8 cellular contexts compared by ENCODE assay signal in the genomic region with DNA sequence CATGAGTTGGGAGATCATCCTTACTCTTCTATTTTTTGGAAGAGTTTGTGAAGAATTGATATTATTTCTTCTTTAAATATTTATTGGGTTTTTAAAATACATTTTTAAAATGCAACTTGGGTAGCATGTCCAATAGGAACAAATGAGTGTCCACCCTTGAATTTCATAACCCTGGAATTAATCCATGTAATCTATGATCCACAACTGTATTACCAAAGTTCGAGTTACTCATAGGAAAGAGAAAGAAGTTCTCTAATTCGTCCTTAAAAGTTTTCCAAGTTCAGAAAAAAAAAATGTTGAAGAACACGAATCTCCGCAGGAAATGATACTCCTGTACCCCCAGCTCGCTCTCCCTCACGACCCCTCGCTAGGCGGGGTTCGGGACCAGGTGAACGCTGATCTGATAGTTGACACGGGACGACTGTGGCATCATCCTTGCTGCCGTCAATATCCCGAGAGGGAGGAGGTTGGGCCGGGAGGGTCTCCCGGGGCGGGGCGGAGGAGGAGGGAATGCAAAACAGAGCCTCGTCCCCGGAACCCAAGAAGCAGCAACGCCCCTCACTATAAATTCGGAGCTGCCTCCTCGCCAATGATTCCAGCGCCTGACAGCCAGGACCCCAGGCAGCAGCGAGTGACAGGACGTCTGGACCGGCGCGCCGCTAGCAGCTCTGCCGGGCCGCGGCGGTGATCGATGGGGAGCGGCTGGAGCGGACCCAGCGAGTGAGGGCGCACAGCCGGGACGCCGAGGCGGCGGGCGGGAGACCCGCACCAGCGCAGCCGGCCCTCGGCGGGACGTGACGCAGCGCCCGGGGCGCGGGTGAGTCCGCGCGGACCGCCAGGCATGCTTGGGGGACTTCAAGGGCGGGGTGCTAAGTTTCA. TPM values are rescaled to one million over a fixed set of nuclear protein-coding genes. Genes with fewer than 3 reads are reported as not detected.
DNase-seq lines count a peak whose midpoint lies in the region; ATAC-seq and TF ChIP-seq lines count a peak whose summit lies in the region.
"Had no signal": no experiment of that assay in that cellular context is flagged by ENCODE, and none has a peak within 500 bp of the region (broad histone marks: within the 10 kb centered on the region; RNA-seq: fewer than 3 reads in every experiment).

A gene (plus strand): TSS at position 593 of the 879 bp plus-strand sequence. CDS start 43,133 bp downstream, outside the sequence.

- no peak for TF ChIP-seq CTCF in liver (IDR thresholded peaks at IDR 0.05; ENCODE audit: low read depth, low read length, missing input control)
- no peak for TF ChIP-seq CTCF in tibial artery (IDR thresholded peaks at IDR 0.05)

- DNase-seq in HuH-7.5 (ENCODE audit: low spot score) (peak; percentile 20), dedifferentiated amniotic fluid mesenchymal stem cell (ENCODE audit: extremely low spot score) (peak; percentile 47), tibial artery (peak; percentile 82 to 85), medulla oblongata (ENCODE audit: extremely low spot score) (no peak)

- peak; percentile 27 to 58 for TF ChIP-seq RAD21 in liver (IDR thresholded peaks at IDR 0.05)

- peak within 1 kb of the TSS; percentile 88 to 92 for H3K27ac ChIP-seq in liver (ENCODE audit: low read depth in 1 of 2, low read length in 2 of 2)
- H3K27ac ChIP-seq in tibial artery: peak within 1 kb of the TSS; percentile 67 to 72

- H3K4me1 ChIP-seq in liver (ENCODE audit: control insufficient read depth in 4 of 4, insufficient read depth in 4 of 4, low read length in 3 of 4): peaks cover 0 to 17% (median 2%) of the 10 kb centered on the region in 4 donors
- H3K4me1 ChIP-seq in tibial artery: peaks cover 0 to 24% (median 11%) of the 10 kb centered on the region in 4 donors

- H3K36me3 ChIP-seq in liver (ENCODE audit: control insufficient read depth in 4 of 4, insufficient read depth in 3 of 4, low read depth in 1 of 4, low read length in 3 of 4) (no peaks in the 10 kb centered on the region), tibial artery (no peaks in the 10 kb centered on the region)

- peak within 1 kb of the TSS; percentile 73 to 89 for H3K9ac ChIP-seq in liver (ENCODE audit: low read depth in 1 of 2, low read length in 2 of 2)

- peak within 1 kb of the TSS; percentile 81 to 97 (median 86) for H3K4me3 ChIP-seq in liver (ENCODE audit: low read depth in 1 of 3, low read length in 3 of 3)
- peak within 1 kb of the TSS; percentile 73 to 81 for H3K4me3 ChIP-seq in tibial artery

- WGBS in liver: 2% methylated on average over 61 of the region's 61 CpGs

- H3K9me3 ChIP-seq in liver (ENCODE audit: control insufficient read depth in 4 of 4, low read length in 3 of 4): no peaks in the 10 kb centered on the region
- H3K9me3 ChIP-seq in tibial artery: no peaks in the 10 kb centered on the region

- no peak for ATAC-seq in HG03135 (IDR thresholded peaks at IDR 0.05; ENCODE audit: unreplicated experiment)
- ATAC-seq in HG02884 (IDR thresholded peaks at IDR 0.05; ENCODE audit: unreplicated experiment): no peak

- intact Hi-C loops in tibial artery (cut with DNase I; ENCODE audit: low total_unique reads): no loop called here

- no peaks in the 10 kb centered on the region for H3K27me3 ChIP-seq in liver (ENCODE audit: control insufficient read depth in 4 of 4, insufficient read depth in 4 of 4, low read length in 3 of 4)
- no peaks in the 10 kb centered on the region for H3K27me3 ChIP-seq in tibial artery

TF ChIP-seq in liver, 16 proteins besides CTCF, POLR2A, EP300 and RAD21:
- TF ChIP-seq NR2F2 (IDR thresholded peaks at IDR 0.05) (no peak), RXRA (IDR thresholded peaks at IDR 0.05) (peak; percentile 27 to 60), HNF4A (conservative IDR thresholded peaks at IDR 0.05) (peak; percentile 52 to 53), TAF1 (conservative IDR thresholded peaks at IDR 0.05) (peak; percentile 88), EGR1 (IDR thresholded peaks at IDR 0.05; ENCODE audit: low read depth in 2 of 2) (peak in 1 of 2 donors; percentile 24), JUND (IDR thresholded peaks at IDR 0.05) (peak; percentile 63), FOXA1 (IDR thresholded peaks at IDR 0.05) (no peak), FOXA2 (IDR thresholded peaks at IDR 0.05) (no peak), HNF4G (IDR thresholded peaks at IDR 0.05) (no peak), GABPA (IDR thresholded peaks at IDR 0.05 in 1 of 2, conservative IDR thresholded peaks at IDR 0.05 in 1 of 2) (peak in 1 of 2 donors; percentile 17), SP1 (IDR thresholded peaks at IDR 0.05) (peak; percentile 57), YY1 (IDR thresholded peaks at IDR 0.05) (peak; percentile 84)
- TF ChIP-seq, protein P1, sequence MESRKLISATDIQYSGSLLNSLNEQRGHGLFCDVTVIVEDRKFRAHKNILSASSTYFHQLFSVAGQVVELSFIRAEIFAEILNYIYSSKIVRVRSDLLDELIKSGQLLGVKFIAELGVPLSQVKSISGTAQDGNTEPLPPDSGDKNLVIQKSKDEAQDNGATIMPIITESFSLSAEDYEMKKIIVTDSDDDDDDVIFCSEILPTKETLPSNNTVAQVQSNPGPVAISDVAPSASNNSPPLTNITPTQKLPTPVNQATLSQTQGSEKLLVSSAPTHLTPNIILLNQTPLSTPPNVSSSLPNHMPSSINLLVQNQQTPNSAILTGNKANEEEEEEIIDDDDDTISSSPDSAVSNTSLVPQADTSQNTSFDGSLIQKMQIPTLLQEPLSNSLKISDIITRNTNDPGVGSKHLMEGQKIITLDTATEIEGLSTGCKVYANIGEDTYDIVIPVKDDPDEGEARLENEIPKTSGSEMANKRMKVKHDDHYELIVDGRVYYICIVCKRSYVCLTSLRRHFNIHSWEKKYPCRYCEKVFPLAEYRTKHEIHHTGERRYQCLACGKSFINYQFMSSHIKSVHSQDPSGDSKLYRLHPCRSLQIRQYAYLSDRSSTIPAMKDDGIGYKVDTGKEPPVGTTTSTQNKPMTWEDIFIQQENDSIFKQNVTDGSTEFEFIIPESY (IDR thresholded peaks at IDR 0.05): peak; percentile 22
- TF ChIP-seq, protein P2, sequence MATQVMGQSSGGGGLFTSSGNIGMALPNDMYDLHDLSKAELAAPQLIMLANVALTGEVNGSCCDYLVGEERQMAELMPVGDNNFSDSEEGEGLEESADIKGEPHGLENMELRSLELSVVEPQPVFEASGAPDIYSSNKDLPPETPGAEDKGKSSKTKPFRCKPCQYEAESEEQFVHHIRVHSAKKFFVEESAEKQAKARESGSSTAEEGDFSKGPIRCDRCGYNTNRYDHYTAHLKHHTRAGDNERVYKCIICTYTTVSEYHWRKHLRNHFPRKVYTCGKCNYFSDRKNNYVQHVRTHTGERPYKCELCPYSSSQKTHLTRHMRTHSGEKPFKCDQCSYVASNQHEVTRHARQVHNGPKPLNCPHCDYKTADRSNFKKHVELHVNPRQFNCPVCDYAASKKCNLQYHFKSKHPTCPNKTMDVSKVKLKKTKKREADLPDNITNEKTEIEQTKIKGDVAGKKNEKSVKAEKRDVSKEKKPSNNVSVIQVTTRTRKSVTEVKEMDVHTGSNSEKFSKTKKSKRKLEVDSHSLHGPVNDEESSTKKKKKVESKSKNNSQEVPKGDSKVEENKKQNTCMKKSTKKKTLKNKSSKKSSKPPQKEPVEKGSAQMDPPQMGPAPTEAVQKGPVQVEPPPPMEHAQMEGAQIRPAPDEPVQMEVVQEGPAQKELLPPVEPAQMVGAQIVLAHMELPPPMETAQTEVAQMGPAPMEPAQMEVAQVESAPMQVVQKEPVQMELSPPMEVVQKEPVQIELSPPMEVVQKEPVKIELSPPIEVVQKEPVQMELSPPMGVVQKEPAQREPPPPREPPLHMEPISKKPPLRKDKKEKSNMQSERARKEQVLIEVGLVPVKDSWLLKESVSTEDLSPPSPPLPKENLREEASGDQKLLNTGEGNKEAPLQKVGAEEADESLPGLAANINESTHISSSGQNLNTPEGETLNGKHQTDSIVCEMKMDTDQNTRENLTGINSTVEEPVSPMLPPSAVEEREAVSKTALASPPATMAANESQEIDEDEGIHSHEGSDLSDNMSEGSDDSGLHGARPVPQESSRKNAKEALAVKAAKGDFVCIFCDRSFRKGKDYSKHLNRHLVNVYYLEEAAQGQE (IDR thresholded peaks at IDR 0.05): peak; percentile 92
- TF ChIP-seq, protein P3, sequence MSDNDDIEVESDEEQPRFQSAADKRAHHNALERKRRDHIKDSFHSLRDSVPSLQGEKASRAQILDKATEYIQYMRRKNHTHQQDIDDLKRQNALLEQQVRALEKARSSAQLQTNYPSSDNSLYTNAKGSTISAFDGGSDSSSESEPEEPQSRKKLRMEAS (IDR thresholded peaks at IDR 0.05): no peak
- TF ChIP-seq, protein P4, sequence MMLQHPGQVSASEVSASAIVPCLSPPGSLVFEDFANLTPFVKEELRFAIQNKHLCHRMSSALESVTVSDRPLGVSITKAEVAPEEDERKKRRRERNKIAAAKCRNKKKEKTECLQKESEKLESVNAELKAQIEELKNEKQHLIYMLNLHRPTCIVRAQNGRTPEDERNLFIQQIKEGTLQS (IDR thresholded peaks at IDR 0.05): peak; percentile 96

RNA-seq across cellular contexts. Expression of the gene that starts here (rescaled TPM):
- total RNA-seq in liver: 10 to 100 TPM; 44.3 to 52.2 TPM
- polyA plus RNA-seq in liver: 10 to 100 TPM; 30.0 to 39.5 TPM
- total RNA-seq: T-helper 1 cell treated with Interleukin-12 subunit alpha and Interleukin-12 subunit beta and Interleukin-4 antibody, amounts not matched to agents 30 ng/mL and 1 ng/mL, for 36 hours had no signal
